Comparison of ENCODE assay signal across 1 cellular context in genomic region chr2:144580521-144581153, GRCh38.
A peak's percentile ranks its signal among the peaks of the same experiment; 100 is the strongest.
TF ChIP-seq lines count a peak whose summit lies in the region.

No MANE protein-coding gene starts in this region.

TF ChIP-seq in K562, 482 proteins besides CTCF, POLR2A, EP300 and RAD21 (continued from another document and continues in another):
- TF ChIP-seq GTF2B (IDR thresholded peaks at IDR 0.05; ENCODE audit: extremely low read depth, insufficient read length) (no peak), KAT7 (CRISPR knock-in tag; IDR thresholded peaks at IDR 0.05; ENCODE audit: borderline replicate concordance) (no peak), SMAD1 (IDR thresholded peaks at IDR 0.05; ENCODE audit: low read depth, low read length, partially characterized antibody) (peak; percentile 28), TFAP4 (CRISPR knock-in tag; IDR thresholded peaks at IDR 0.05; ENCODE audit: borderline replicate concordance) (peak; percentile 62; the same call in 1 of the 2 replicates), PHB (CRISPR knock-in tag; IDR thresholded peaks at IDR 0.05) (no peak), HDAC8 (tag; IDR thresholded peaks at IDR 0.05) (no peak), SP1 (CRISPR knock-in tag; IDR thresholded peaks at IDR 0.05) (no peak), RB1 (IDR thresholded peaks at IDR 0.05; ENCODE audit: low read depth) (no peak), ETV5 (CRISPR knock-in tag; IDR thresholded peaks at IDR 0.05; ENCODE audit: low read depth) (peak; percentile 75), NFIC (IDR thresholded peaks at IDR 0.05) (peak; percentile 68), L3MBTL2 (IDR thresholded peaks at IDR 0.05) (peak; percentile 33; the same call in 1 of the 2 replicates), TRIM28 (IDR thresholded peaks at IDR 0.05) (no peak), SETDB1 (IDR thresholded peaks at IDR 0.05; ENCODE audit: low read length) (no peak), TAF1 (IDR thresholded peaks at IDR 0.05; ENCODE audit: control insufficient read depth, extremely low read depth, insufficient read depth, low read length, severe bottlenecking) (peak; percentile 28), ZNF407 (IDR thresholded peaks at IDR 0.05; ENCODE audit: low read depth) (no peak), HDAC2 (IDR thresholded peaks at IDR 0.05) (peak; percentile 73; the same call in 1 of the 2 replicates), SFPQ (IDR thresholded peaks at IDR 0.05; ENCODE audit: low read depth, low read length) (no peak), CLOCK (CRISPR knock-in tag; IDR thresholded peaks at IDR 0.05; ENCODE audit: borderline replicate concordance) (no peak), SMARCA5 (IDR thresholded peaks at IDR 0.05) (no peak), PHF20 (IDR thresholded peaks at IDR 0.05; ENCODE audit: partially characterized antibody) (no peak), SRSF9 (IDR thresholded peaks at IDR 0.05; ENCODE audit: borderline replicate concordance, low read depth, low read length) (no peak), STAT5B (CRISPR knock-in tag; IDR thresholded peaks at IDR 0.05) (no peak), DEAF1 (CRISPR knock-in tag; IDR thresholded peaks at IDR 0.05) (no peak), BDP1 (IDR thresholded peaks at IDR 0.05; ENCODE audit: insufficient read depth, insufficient read length) (no peak)
- TF ChIP-seq, protein P1, sequence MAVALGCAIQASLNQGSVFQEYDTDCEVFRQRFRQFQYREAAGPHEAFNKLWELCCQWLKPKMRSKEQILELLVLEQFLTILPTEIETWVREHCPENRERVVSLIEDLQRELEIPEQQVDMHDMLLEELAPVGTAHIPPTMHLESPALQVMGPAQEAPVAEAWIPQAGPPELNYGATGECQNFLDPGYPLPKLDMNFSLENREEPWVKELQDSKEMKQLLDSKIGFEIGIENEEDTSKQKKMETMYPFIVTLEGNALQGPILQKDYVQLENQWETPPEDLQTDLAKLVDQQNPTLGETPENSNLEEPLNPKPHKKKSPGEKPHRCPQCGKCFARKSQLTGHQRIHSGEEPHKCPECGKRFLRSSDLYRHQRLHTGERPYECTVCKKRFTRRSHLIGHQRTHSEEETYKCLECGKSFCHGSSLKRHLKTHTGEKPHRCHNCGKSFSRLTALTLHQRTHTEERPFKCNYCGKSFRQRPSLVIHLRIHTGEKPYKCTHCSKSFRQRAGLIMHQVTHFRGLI (CRISPR knock-in tag; IDR thresholded peaks at IDR 0.05), result no peak
- TF ChIP-seq, protein P2, sequence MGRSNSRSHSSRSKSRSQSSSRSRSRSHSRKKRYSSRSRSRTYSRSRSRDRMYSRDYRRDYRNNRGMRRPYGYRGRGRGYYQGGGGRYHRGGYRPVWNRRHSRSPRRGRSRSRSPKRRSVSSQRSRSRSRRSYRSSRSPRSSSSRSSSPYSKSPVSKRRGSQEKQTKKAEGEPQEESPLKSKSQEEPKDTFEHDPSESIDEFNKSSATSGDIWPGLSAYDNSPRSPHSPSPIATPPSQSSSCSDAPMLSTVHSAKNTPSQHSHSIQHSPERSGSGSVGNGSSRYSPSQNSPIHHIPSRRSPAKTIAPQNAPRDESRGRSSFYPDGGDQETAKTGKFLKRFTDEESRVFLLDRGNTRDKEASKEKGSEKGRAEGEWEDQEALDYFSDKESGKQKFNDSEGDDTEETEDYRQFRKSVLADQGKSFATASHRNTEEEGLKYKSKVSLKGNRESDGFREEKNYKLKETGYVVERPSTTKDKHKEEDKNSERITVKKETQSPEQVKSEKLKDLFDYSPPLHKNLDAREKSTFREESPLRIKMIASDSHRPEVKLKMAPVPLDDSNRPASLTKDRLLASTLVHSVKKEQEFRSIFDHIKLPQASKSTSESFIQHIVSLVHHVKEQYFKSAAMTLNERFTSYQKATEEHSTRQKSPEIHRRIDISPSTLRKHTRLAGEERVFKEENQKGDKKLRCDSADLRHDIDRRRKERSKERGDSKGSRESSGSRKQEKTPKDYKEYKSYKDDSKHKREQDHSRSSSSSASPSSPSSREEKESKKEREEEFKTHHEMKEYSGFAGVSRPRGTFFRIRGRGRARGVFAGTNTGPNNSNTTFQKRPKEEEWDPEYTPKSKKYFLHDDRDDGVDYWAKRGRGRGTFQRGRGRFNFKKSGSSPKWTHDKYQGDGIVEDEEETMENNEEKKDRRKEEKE (IDR thresholded peaks at IDR 0.05; ENCODE audit: borderline replicate concordance in 1 of 2, control insufficient read depth in 1 of 2, low read depth in 2 of 2, low read length in 1 of 2), result no peak
- TF ChIP-seq, protein P3, sequence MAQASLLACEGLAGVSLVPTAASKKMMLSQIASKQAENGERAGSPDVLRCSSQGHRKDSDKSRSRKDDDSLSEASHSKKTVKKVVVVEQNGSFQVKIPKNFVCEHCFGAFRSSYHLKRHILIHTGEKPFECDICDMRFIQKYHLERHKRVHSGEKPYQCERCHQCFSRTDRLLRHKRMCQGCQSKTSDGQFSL (CRISPR knock-in tag; IDR thresholded peaks at IDR 0.05), result no peak
- TF ChIP-seq, protein P3 (tag; IDR thresholded peaks at IDR 0.05), result no peak
- TF ChIP-seq, protein P4, sequence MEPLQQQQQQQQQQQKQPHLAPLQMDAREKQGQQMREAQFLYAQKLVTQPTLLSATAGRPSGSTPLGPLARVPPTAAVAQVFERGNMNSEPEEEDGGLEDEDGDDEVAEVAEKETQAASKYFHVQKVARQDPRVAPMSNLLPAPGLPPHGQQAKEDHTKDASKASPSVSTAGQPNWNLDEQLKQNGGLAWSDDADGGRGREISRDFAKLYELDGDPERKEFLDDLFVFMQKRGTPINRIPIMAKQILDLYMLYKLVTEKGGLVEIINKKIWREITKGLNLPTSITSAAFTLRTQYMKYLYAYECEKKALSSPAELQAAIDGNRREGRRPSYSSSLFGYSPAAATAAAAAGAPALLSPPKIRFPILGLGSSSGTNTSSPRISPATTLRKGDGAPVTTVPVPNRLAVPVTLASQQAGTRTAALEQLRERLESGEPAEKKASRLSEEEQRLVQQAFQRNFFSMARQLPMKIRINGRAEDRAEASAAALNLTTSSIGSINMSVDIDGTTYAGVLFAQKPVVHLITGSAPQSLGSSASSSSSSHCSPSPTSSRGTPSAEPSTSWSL (CRISPR knock-in tag; IDR thresholded peaks at IDR 0.05; ENCODE audit: borderline replicate concordance), result no peak
